Comparison of ENCODE assay signal across 12 cellular contexts in genomic region chr14:53368714-53369191, GRCh38.
DNase-seq lines count a peak whose midpoint lies in the region; ATAC-seq and TF ChIP-seq lines count a peak whose summit lies in the region.
"Had no signal": no experiment of that assay in that cellular context is flagged by ENCODE, and none has a peak within 500 bp of the region (broad histone marks: within the 10 kb centered on the region; RNA-seq: fewer than 3 reads in every experiment).

No MANE protein-coding gene starts in this region.

- H3K27ac ChIP-seq in esophagus muscularis mucosa (replicated peaks in 1 of 4), result peak overlapping the region in 3 of 4 donors; percentile 29 to 45 (median 44)

- DNase-seq in AG10803 (ENCODE audit: low read depth) (peak; percentile 82), M059J (ENCODE audit: low read depth) (peak; percentile 87), esophagus muscularis mucosa (ENCODE audit: extremely low spot score) (no peak), NCI-H1930 (lab: John Stamatoyannopoulos, UW) (no peak), NCI-H1436 (lab: John Stamatoyannopoulos, UW) (no peak), cerebellar cortex (ENCODE audit: low spot score) (no peak)
- DNase-seq: activated T-cell treated with anti-CD3 and anti-CD28 coated beads, Interleukin-2, amount 50 U/mL, for 4 hours; nucleus accumbens had no signal

- H3K9me3 Mint-ChIP-seq in nephron, result peaks cover 7% of the 10 kb centered on the region
- H3K9me3 Mint-ChIP-seq: activated T-cell treated with anti-CD3 and anti-CD28 coated beads, Interleukin-2, amount 50 U/mL, for 4 hours; IgD-negative memory B cell had no signal

- TF ChIP-seq EP300 in esophagus muscularis mucosa (IDR thresholded peaks at IDR 0.05), result no peak

- TF ChIP-seq POLR2A in esophagus muscularis mucosa (IDR thresholded peaks at IDR 0.05; ENCODE audit: low read depth), result no peak

- TF ChIP-seq CTCF in AG10803 (conservative IDR thresholded peaks at IDR 0.05; ENCODE audit: low read length) (no peak), esophagus muscularis mucosa (IDR thresholded peaks at IDR 0.05) (no peak), nephron (IDR thresholded peaks at IDR 0.05; ENCODE audit: unreplicated experiment in 3 of 3) (no peak)

- intact Hi-C loops in esophagus muscularis mucosa (cut with DNase I), result no loop called here

- no peaks in the 10 kb centered on the region for H3K36me3 Mint-ChIP-seq in nephron (ENCODE audit: low read depth)
- H3K36me3 Mint-ChIP-seq: type B pancreatic cell had no signal

- H3K36me3 ChIP-seq in esophagus muscularis mucosa, result no peaks in the 10 kb centered on the region

- ATAC-seq in HG03571 (IDR thresholded peaks at IDR 0.05; ENCODE audit: unreplicated experiment), result no peak
- ATAC-seq: activated T-cell treated with anti-CD3 and anti-CD28 coated beads, Interleukin-2, amount 50 U/mL, for 4 hours had no signal

- no peak overlapping the region for H3K4me3 Mint-ChIP-seq in nephron
- H3K4me3 Mint-ChIP-seq: activated T-cell treated with anti-CD3 and anti-CD28 coated beads, Interleukin-2, amount 50 U/mL, for 4 hours; IgD-negative memory B cell; type B pancreatic cell had no signal

- peak overlapping the region; percentile 86 to 95 (median 94) for H3K27ac Mint-ChIP-seq in nephron
- H3K27ac Mint-ChIP-seq: IgD-negative memory B cell, type B pancreatic cell had no signal

- H3K9me3 ChIP-seq in esophagus muscularis mucosa, result no peaks in the 10 kb centered on the region

- peaks cover 29% of the 10 kb centered on the region for H3K4me1 Mint-ChIP-seq in nephron
- H3K4me1 Mint-ChIP-seq: IgD-negative memory B cell had no signal

- H3K4me3 ChIP-seq in AG10803 (ENCODE audit: low read length) (no peak overlapping the region), esophagus muscularis mucosa (no peak overlapping the region)

- H3K27me3 ChIP-seq in esophagus muscularis mucosa, result no peaks in the 10 kb centered on the region

- H3K4me1 ChIP-seq in esophagus muscularis mucosa, result peaks cover 0 to 29% (median 25%) of the 10 kb centered on the region in 4 donors

- peaks cover 6% of the 10 kb centered on the region for H3K27me3 Mint-ChIP-seq in nephron (ENCODE audit: low read depth)
- H3K27me3 Mint-ChIP-seq: type B pancreatic cell had no signal

Comparison
In these comparisons a context has a peak if more than half of its experiments do, and no peak if none do; other contexts are left out.
1. DNase-seq: peak in AG10803 (single experiment) and M059J (single experiment); none in esophagus muscularis mucosa (single experiment), NCI-H1930 (0 of 2), NCI-H1436 (single experiment) and cerebellar cortex (single experiment).